ENCODE assay signal across 8 cellular contexts in the genomic region with DNA sequence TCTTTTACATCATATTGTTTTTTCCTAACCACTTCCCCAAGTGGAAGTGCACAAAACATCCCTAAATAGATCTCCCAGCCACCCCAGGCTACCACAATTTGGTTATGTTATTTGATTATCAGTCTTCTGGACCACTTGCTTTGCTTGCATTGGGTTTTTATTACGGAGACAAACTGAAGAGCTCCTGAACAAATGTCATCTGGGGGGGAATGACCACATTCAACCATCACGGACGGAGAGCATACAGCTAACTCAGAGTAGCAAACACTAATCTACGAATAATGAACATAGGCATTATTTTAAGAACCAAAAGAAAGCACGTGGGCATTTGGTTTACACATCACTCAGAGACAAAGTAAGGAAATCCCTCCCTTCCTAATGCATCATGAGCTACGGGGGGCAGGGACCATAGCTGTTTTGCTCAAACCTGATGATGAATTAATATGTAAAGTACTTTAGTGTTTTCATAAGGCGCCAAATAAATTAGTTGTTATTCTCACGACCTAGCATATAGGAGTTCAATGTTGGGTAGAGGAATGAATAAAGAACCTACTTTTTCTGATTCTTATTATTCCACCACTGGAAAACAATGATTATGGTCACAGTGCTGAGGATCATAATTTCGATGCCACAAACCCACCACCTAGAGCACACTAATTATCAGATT. TPM values are rescaled to one million over a fixed set of nuclear protein-coding genes. Genes with fewer than 3 reads are reported as not detected.
DNase-seq lines count a peak whose midpoint lies in the region; TF ChIP-seq lines count a peak whose summit lies in the region.

No MANE protein-coding gene starts in this region.

- H3K4me3 Mint-ChIP-seq in activated CD4-positive, alpha-beta T cell treated with anti-CD3 and anti-CD28 coated beads, Interleukin-2, amount 10 ng/mL, durations not matched to agents 24 days and 14 days = peak overlapping the region; percentile 89

- POLR2A ChIA-PET in AG04450 (lab: Yijun Ruan, JAX) = interaction anchor here (0.8 to 3.2 kb wide), 9 partner anchors 59 to 140 kb away, joined by 3 to 32 read pairs (median 5); no protein-coding TSS in a partner anchor

- H3K9me3 ChIP-seq in AG04450 (ENCODE audit: control insufficient read depth, insufficient read depth, low read length) = 0 out of 2 replicates have a peak, but pooled peaks cover 3% of the 10 kb centered on the region

- H3K4me1 Mint-ChIP-seq in activated CD4-positive, alpha-beta T cell treated with anti-CD3 and anti-CD28 coated beads, Interleukin-2, amount 10 ng/mL, durations not matched to agents 24 days and 14 days = peaks cover 49% of the 10 kb centered on the region

- H3K27ac Mint-ChIP-seq in activated CD4-positive, alpha-beta T cell treated with anti-CD3 and anti-CD28 coated beads, Interleukin-2, amount 10 ng/mL, durations not matched to agents 24 days and 14 days = peak overlapping the region; percentile 90

- no peaks in the 10 kb centered on the region for H3K36me3 ChIP-seq in H7 (replicated peaks; ENCODE audit: control insufficient read depth, insufficient read depth, low read length)

- H3K27me3 Mint-ChIP-seq in activated CD4-positive, alpha-beta T cell treated with anti-CD3 and anti-CD28 coated beads, Interleukin-2, amount 10 ng/mL, durations not matched to agents 24 days and 14 days = no peaks in the 10 kb centered on the region

- H3K36me3 Mint-ChIP-seq in activated CD4-positive, alpha-beta T cell treated with anti-CD3 and anti-CD28 coated beads, Interleukin-2, amount 10 ng/mL, durations not matched to agents 24 days and 14 days (ENCODE audit: low read depth) = peaks cover 17% of the 10 kb centered on the region

- intact Hi-C loops in activated CD4-positive, alpha-beta T cell treated with anti-CD3 and anti-CD28 coated beads, Interleukin-2, amount 10 ng/mL, durations not matched to agents 24 days and 14 days (cut with micrococcal nuclease) = loop anchor here (1.0 to 2.0 kb wide), 5 partner anchors 12 to 105 kb away; a partner anchor contains a TSS

- H3K27me3 ChIP-seq in AG04450 (ENCODE audit: control insufficient read depth, insufficient read depth, low read length) (no peaks in the 10 kb centered on the region), H7 (ENCODE audit: control insufficient read depth, insufficient read depth, low read length) (no peaks in the 10 kb centered on the region)

- no peak for TF ChIP-seq CTCF in AG04450 (IDR thresholded peaks at IDR 0.05; ENCODE audit: low read depth, low read length)
- no peak for TF ChIP-seq CTCF in fibroblast of the aortic adventitia (IDR thresholded peaks at IDR 0.05; ENCODE audit: insufficient read depth, low read length)

- DNase-seq in AG04450 (ENCODE audit: low read depth, low spot score) (no peak), H7 (no peak), fibroblast of the aortic adventitia (ENCODE audit: low read depth) (peak; percentile 40), pons (ENCODE audit: low spot score) (peak; percentile 79), NCI-H524 treated with DMSO at 0.1 percent for 48 hours (lab: John Stamatoyannopoulos, UW) (no peak), NCI-H1092 treated with DMSO at 0.1 percent for 48 hours (lab: John Stamatoyannopoulos, UW) (no peak), NCI-H510A (lab: John Stamatoyannopoulos, UW) (no peak)
- peak; percentile 70 for DNase-seq in activated CD4-positive, alpha-beta T cell treated with anti-CD3 and anti-CD28 coated beads, Interleukin-2, amount 10 ng/mL, durations not matched to agents 24 days and 14 days

- no peaks in the 10 kb centered on the region for H3K9me3 Mint-ChIP-seq in activated CD4-positive, alpha-beta T cell treated with anti-CD3 and anti-CD28 coated beads, Interleukin-2, amount 10 ng/mL, durations not matched to agents 24 days and 14 days

- peak overlapping the region; percentile 74 for H3K4me3 ChIP-seq in AG04450 (ENCODE audit: low read depth, low read length)
- peak overlapping the region; percentile 54 for H3K4me3 ChIP-seq in H7 (ENCODE audit: insufficient read depth, low read depth, low read length)
- H3K4me3 ChIP-seq in fibroblast of the aortic adventitia (ENCODE audit: low read depth, low read length) = peak overlapping the region; percentile 69

- H3K27ac ChIP-seq in AG04450 (ENCODE audit: low read depth, low read length) = peak overlapping the region; percentile 90

- CTCF ChIA-PET in AG04450 (lab: Charles Lee) = interaction anchor here (0.9 to 1.3 kb wide), 2 partner anchors 56 to 210 kb away, joined by 3 read pairs; no protein-coding TSS in a partner anchor

RNA-seq across cellular contexts. Expression of a gene that starts 11.6 kb away (rescaled TPM):
- 1.8 and 2.3 TPM in 2 replicates for polyA plus RNA-seq in AG04450 (2011; rRNA removed)
- 0.32 and 0.61 TPM in 2 replicates for polyA minus RNA-seq in AG04450 (2011; rRNA and poly(A)+ RNA removed)
- not detected in 2 replicates for total RNA-seq in H7 (2014; rRNA removed; shearing (Covaris generic))
- total RNA-seq in activated CD4-positive, alpha-beta T cell treated with anti-CD3 and anti-CD28 coated beads, Interleukin-2, amount 10 ng/mL, durations not matched to agents 24 days and 14 days = 25.9 and 26.9 TPM in 2 replicates
- total RNA-seq in fibroblast of the aortic adventitia (ENCODE audit: low replicate concordance) = 0.18 TPM in 1 of 2 replicates, not detected in the other

RNA-seq across cellular contexts. Expression of a gene that starts 18.2 kb away (rescaled TPM):
- polyA plus RNA-seq in AG04450 (2011; rRNA removed) = 155 and 184 TPM in 2 replicates
- 212 and 247 TPM in 2 replicates for polyA minus RNA-seq in AG04450 (2011; rRNA and poly(A)+ RNA removed)
- 16.5 and 20.4 TPM in 2 replicates for total RNA-seq in H7 (2014; rRNA removed; shearing (Covaris generic))
- total RNA-seq in activated CD4-positive, alpha-beta T cell treated with anti-CD3 and anti-CD28 coated beads, Interleukin-2, amount 10 ng/mL, durations not matched to agents 24 days and 14 days = 40.4 and 41.9 TPM in 2 replicates
- total RNA-seq in fibroblast of the aortic adventitia (ENCODE audit: low replicate concordance) = 50.9 and 103 TPM in 2 replicates

Comparison
In these comparisons a context has a peak if more than half of its experiments do, and no peak if none do; other contexts are left out.
1. DNase-seq: peak in activated CD4-positive, alpha-beta T cell treated with anti-CD3 and anti-CD28 coated beads, Interleukin-2, amount 10 ng/mL, durations not matched to agents 24 days and 14 days (single experiment), fibroblast of the aortic adventitia (single experiment) and pons (single experiment); none in AG04450 (single experiment), H7 (single experiment), NCI-H524 treated with DMSO at 0.1 percent for 48 hours (single experiment), NCI-H1092 treated with DMSO at 0.1 percent for 48 hours (single experiment) and NCI-H510A (single experiment).
2. RNA of a gene that starts 11.6 kb away (total RNA-seq): 25.9 to 26.9 TPM in activated CD4-positive, alpha-beta T cell treated with anti-CD3 and anti-CD28 coated beads, Interleukin-2, amount 10 ng/mL, durations not matched to agents 24 days and 14 days; 0.18 TPM in fibroblast of the aortic adventitia and not detected in H7; every median in the first group is over 10 times any median in the second.
3. Peak in every context shown above with its lines, with median percentiles within 50 percentile points of each other: H3K4me3 ChIP-seq.